In the genomic region with DNA sequence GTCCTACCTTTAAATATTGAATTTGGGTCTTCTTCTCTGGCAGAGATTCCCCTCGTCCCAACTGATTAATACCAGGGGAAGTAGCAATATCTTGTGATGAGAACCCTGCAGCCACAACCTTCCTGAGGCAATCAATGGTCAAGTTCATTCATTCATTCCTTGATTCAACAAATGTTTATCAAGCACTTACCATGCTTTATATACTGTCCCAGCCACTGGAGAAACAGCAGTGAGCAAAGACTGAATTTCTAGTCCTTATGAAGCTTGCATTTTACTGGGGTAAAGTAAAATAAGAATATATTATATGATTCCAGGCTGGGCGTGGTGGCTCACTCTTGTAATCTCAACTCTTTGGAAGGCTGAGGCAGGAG, we compare ENCODE assay signal across 8 cellular contexts. TPM values are rescaled to one million over a fixed set of nuclear protein-coding genes. Genes with fewer than 3 reads are reported as not detected.
DNase-seq lines count a peak whose midpoint lies in the region; ATAC-seq and TF ChIP-seq lines count a peak whose summit lies in the region.

No MANE protein-coding gene starts in this region.

- intact Hi-C loops in dendritic cell treated with granulocyte-macrophage colony-stimulating factor and Interleukin-4, amounts not matched to agents 40 ng/mL and 50 ng/mL, for 4 days (cut with micrococcal nuclease): no loop called here

- peaks cover 47% of the 10 kb centered on the region for H3K4me1 ChIP-seq in Loucy (ENCODE audit: insufficient read depth, low read length, poor library complexity, severe bottlenecking)

- H3K27me3 Mint-ChIP-seq in dendritic cell treated with granulocyte-macrophage colony-stimulating factor and Interleukin-4, amounts not matched to agents 40 ng/mL and 50 ng/mL, for 4 days: no peaks in the 10 kb centered on the region
- H3K27me3 Mint-ChIP-seq in naive thymus-derived CD8-positive, alpha-beta T cell: no peaks in the 10 kb centered on the region

- peak overlapping the region; percentile 65 for H3K4me2 ChIP-seq in Loucy (ENCODE audit: low read depth, low read length, poor library complexity, severe bottlenecking)

- peak overlapping the region; percentile 98 for H3K4me3 Mint-ChIP-seq in dendritic cell treated with granulocyte-macrophage colony-stimulating factor and Interleukin-4, amounts not matched to agents 40 ng/mL and 50 ng/mL, for 4 days
- peak overlapping the region; percentile 87 to 97 (median 92) for H3K4me3 Mint-ChIP-seq in naive thymus-derived CD8-positive, alpha-beta T cell

- peaks cover 24% of the 10 kb centered on the region for H3K36me3 Mint-ChIP-seq in dendritic cell treated with granulocyte-macrophage colony-stimulating factor and Interleukin-4, amounts not matched to agents 40 ng/mL and 50 ng/mL, for 4 days (ENCODE audit: low read depth)
- H3K36me3 Mint-ChIP-seq in naive thymus-derived CD8-positive, alpha-beta T cell: peaks cover 0 to 9% (median 0%) of the 10 kb centered on the region in 3 donors

- no peaks in the 10 kb centered on the region; the same call in 1 of the 2 replicates for H3K36me3 ChIP-seq in Loucy (ENCODE audit: insufficient read depth, low read length)

- H3F3A ChIP-seq in Loucy (ENCODE audit: low read depth): no peaks in the 10 kb centered on the region

- H3K9me3 ChIP-seq in Loucy (ENCODE audit: insufficient read depth, low read depth, low read length): no peaks in the 10 kb centered on the region

- no peaks in the 10 kb centered on the region for H3K9me2 ChIP-seq in Loucy (replicated peaks; ENCODE audit: low read depth, low read length)

- peak overlapping the region; percentile 84 for H3K9ac ChIP-seq in Loucy (ENCODE audit: low read depth, low read length, poor library complexity, severe bottlenecking)

- H3K27ac Mint-ChIP-seq in dendritic cell treated with granulocyte-macrophage colony-stimulating factor and Interleukin-4, amounts not matched to agents 40 ng/mL and 50 ng/mL, for 4 days: peak overlapping the region; percentile 95
- H3K27ac Mint-ChIP-seq in naive thymus-derived CD8-positive, alpha-beta T cell: peak overlapping the region in 9 of 10 donors; percentile 88 to 95 (median 93)

- no peak for TF ChIP-seq CTCF in AG10803 (conservative IDR thresholded peaks at IDR 0.05; ENCODE audit: low read length)
- no peak for TF ChIP-seq CTCF in Loucy (conservative IDR thresholded peaks at IDR 0.05; ENCODE audit: low read length)

- no peaks in the 10 kb centered on the region for H3K27me3 ChIP-seq in Loucy (ENCODE audit: insufficient read depth, low read length, poor library complexity, severe bottlenecking)

- CTCF ChIA-PET in HEK293T (lab: Yijun Ruan, JAX): no interaction called here

- DNase-seq in AG10803 (ENCODE audit: low read depth): no peak
- no peak for DNase-seq in naive thymus-derived CD8-positive, alpha-beta T cell
- no peak for DNase-seq in HEK293T (ENCODE audit: extremely low spot score)
- DNase-seq in effector CD4-positive, alpha-beta T cell: no peak

- no peak for ATAC-seq in naive thymus-derived CD8-positive, alpha-beta T cell
- ATAC-seq in GM18502 (IDR thresholded peaks at IDR 0.05; ENCODE audit: poor library complexity, unreplicated experiment): no peak
- no peak for ATAC-seq in HG02981 (IDR thresholded peaks at IDR 0.05; ENCODE audit: unreplicated experiment)

- H3K79me2 ChIP-seq in Loucy (ENCODE audit: insufficient read depth, low read length): peaks cover 70% of the 10 kb centered on the region

- peak overlapping the region; percentile 89 for H3K4me3 ChIP-seq in AG10803 (ENCODE audit: low read length)
- peak overlapping the region; percentile 88 for H3K4me3 ChIP-seq in Loucy (ENCODE audit: low read length, poor library complexity, severe bottlenecking)

- POLR2A ChIA-PET in naive thymus-derived CD8-positive, alpha-beta T cell (lab: Charles Lee): interaction anchor here (0.5 kb wide), 1 partner anchor 191 kb away, joined by 3 read pairs; no protein-coding TSS in a partner anchor
- POLR2A ChIA-PET in HEK293T (lab: Yijun Ruan, JAX): no interaction called here

- H2AFZ ChIP-seq in Loucy (ENCODE audit: low read length): peak overlapping the region; percentile 86

- H3K9me3 Mint-ChIP-seq in dendritic cell treated with granulocyte-macrophage colony-stimulating factor and Interleukin-4, amounts not matched to agents 40 ng/mL and 50 ng/mL, for 4 days: no peaks in the 10 kb centered on the region
- H3K9me3 Mint-ChIP-seq in naive thymus-derived CD8-positive, alpha-beta T cell: no peaks in the 10 kb centered on the region

- H4K20me1 ChIP-seq in Loucy (ENCODE audit: insufficient read depth, low read length, poor library complexity, severe bottlenecking): peaks cover 36% of the 10 kb centered on the region

- peaks cover 53% of the 10 kb centered on the region for H3K4me1 Mint-ChIP-seq in dendritic cell treated with granulocyte-macrophage colony-stimulating factor and Interleukin-4, amounts not matched to agents 40 ng/mL and 50 ng/mL, for 4 days (ENCODE audit: low read depth)
- H3K4me1 Mint-ChIP-seq in naive thymus-derived CD8-positive, alpha-beta T cell: peaks cover 26 to 81% (median 64%) of the 10 kb centered on the region in 4 donors

TF ChIP-seq in HEK293T, 16 proteins besides CTCF, POLR2A, EP300 and RAD21:
- no peak for TF ChIP-seq ELF4 (IDR thresholded peaks at IDR 0.05)
- no peak for TF ChIP-seq FOXK2 (IDR thresholded peaks at IDR 0.05)

RNA-seq across cellular contexts. Expression of gene GIT2, which starts 0.3 kb away (rescaled TPM):
- 100 to 1,000 TPM in 1 of 2 experiments, 10 to 100 TPM in 1; 99.0 to 102 TPM for total RNA-seq in naive thymus-derived CD8-positive, alpha-beta T cell
- polyA plus RNA-seq in naive thymus-derived CD8-positive, alpha-beta T cell: 10 to 100 TPM; 54.9 to 67.4 (median 57.6) TPM

RNA-seq across cellular contexts. Expression of gene ANKRD13A, which starts 2.8 kb away (rescaled TPM):
- 10 to 100 TPM; 56.8 to 61.7 TPM for total RNA-seq in naive thymus-derived CD8-positive, alpha-beta T cell
- 10 to 100 TPM; 37.0 to 45.9 (median 40.1) TPM for polyA plus RNA-seq in naive thymus-derived CD8-positive, alpha-beta T cell

RNA-seq across cellular contexts. Expression of gene C12orf76, which starts 51.9 kb away (rescaled TPM):
- total RNA-seq in naive thymus-derived CD8-positive, alpha-beta T cell: 10 to 100 TPM; 20.2 to 22.3 TPM
- polyA plus RNA-seq in naive thymus-derived CD8-positive, alpha-beta T cell: 10 to 100 TPM; 15.6 to 19.2 (median 18.8) TPM
